1 cellular context compared by ENCODE assay signal in the genomic region with DNA sequence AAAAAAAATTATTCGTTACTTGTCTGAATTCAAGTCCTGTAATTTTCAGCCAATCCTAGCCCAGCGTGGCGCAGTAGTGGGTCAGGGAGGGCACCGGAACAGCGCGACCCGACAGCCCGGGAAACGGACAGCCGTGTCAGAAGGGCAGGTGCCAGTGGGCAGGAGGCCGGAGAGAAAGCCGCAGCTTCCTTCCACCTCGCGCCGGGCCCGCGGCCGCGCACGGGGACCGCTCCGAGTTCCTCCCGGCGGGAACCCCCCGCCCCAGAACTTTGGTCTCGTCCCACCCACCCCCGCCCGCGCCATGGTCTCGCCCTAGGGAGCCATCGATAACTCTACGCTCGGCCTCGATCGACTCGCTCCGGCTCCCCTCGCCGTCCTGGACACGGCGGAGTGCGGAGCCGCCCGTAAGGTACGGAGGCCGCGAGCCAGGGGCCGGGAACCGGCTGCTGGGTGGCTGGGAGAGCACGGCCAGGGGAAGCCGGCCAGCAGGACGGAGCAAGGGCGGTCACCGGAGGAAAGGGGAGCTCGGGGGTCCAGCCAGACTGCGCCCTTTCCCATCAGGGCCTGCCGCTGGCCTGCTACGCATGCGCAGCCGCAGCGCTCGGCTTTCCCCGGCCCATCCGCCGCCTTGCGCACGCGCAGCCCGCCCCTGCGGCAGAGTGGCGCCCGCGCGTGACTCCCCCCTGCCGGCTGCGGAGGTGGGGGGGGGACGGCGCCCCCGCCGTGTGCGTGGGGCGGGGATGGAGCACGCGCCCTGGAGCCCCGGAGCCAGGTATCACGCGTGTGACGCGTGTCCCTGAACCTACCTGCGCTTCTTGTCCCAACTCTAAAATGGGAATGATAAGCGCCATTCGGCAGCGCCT.
A peak's percentile ranks its signal among the peaks of the same experiment; 100 is the strongest.
TF ChIP-seq lines count a peak whose summit lies in the region.

MLST8 (plus strand) TSS at position 351 of the 863 bp plus-strand sequence. CDS start 632 bp downstream, outside the sequence.

TF ChIP-seq in HEK293, 187 proteins besides CTCF, POLR2A, EP300 and RAD21 (continued from another document and continues in another):
- TF ChIP-seq, protein P1, sequence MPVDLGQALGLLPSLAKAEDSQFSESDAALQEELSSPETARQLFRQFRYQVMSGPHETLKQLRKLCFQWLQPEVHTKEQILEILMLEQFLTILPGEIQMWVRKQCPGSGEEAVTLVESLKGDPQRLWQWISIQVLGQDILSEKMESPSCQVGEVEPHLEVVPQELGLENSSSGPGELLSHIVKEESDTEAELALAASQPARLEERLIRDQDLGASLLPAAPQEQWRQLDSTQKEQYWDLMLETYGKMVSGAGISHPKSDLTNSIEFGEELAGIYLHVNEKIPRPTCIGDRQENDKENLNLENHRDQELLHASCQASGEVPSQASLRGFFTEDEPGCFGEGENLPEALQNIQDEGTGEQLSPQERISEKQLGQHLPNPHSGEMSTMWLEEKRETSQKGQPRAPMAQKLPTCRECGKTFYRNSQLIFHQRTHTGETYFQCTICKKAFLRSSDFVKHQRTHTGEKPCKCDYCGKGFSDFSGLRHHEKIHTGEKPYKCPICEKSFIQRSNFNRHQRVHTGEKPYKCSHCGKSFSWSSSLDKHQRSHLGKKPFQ (tag by site-specific recombination; IDR thresholded peaks at IDR 0.05) = no peak
- TF ChIP-seq ZNF626 (tag by site-specific recombination; IDR thresholded peaks at IDR 0.05) = no peak
- TF ChIP-seq, protein P2, sequence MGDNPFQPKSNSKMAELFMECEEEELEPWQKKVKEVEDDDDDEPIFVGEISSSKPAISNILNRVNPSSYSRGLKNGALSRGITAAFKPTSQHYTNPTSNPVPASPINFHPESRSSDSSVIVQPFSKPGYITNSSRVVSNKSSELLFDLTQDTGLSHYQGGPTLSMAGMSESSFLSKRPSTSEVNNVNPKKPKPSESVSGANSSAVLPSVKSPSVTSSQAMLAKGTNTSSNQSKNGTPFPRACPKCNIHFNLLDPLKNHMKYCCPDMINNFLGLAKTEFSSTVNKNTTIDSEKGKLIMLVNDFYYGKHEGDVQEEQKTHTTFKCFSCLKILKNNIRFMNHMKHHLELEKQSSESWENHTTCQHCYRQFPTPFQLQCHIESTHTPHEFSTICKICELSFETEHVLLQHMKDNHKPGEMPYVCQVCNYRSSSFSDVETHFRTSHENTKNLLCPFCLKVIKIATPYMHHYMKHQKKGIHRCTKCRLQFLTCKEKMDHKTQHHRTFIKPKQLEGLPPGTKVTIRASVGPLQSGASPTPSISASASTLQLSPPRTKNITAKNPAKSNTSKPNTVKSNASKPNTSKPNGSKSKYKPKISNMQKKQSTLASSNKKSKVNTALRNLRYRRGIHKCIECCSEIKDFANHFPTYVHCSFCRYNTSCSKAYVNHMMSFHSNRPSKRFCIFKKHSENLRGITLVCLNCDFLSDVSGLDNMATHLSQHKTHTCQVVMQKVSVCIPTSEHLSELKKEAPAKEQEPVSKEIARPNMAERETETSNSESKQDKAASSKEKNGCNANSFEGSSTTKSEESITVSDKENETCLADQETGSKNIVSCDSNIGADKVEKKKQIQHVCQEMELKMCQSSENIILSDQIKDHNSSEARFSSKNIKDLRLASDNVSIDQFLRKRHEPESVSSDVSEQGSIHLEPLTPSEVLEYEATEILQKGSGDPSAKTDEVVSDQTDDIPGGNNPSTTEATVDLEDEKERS (tag by site-specific recombination; IDR thresholded peaks at IDR 0.05) = no peak
- no peak for TF ChIP-seq ZNF366 (tag by site-specific recombination; conservative IDR thresholded peaks at IDR 0.05)
- TF ChIP-seq MYNN (tag by site-specific recombination; IDR thresholded peaks at IDR 0.05; ENCODE audit: borderline replicate concordance) = no peak; the same call in 1 of the 2 replicates
- TF ChIP-seq ZNF623 (tag by site-specific recombination; IDR thresholded peaks at IDR 0.05) = no peak; the same call in 1 of the 2 replicates
- no peak for TF ChIP-seq ZNF146 (tag by site-specific recombination; IDR thresholded peaks at IDR 0.05)
- TF ChIP-seq, protein P3, sequence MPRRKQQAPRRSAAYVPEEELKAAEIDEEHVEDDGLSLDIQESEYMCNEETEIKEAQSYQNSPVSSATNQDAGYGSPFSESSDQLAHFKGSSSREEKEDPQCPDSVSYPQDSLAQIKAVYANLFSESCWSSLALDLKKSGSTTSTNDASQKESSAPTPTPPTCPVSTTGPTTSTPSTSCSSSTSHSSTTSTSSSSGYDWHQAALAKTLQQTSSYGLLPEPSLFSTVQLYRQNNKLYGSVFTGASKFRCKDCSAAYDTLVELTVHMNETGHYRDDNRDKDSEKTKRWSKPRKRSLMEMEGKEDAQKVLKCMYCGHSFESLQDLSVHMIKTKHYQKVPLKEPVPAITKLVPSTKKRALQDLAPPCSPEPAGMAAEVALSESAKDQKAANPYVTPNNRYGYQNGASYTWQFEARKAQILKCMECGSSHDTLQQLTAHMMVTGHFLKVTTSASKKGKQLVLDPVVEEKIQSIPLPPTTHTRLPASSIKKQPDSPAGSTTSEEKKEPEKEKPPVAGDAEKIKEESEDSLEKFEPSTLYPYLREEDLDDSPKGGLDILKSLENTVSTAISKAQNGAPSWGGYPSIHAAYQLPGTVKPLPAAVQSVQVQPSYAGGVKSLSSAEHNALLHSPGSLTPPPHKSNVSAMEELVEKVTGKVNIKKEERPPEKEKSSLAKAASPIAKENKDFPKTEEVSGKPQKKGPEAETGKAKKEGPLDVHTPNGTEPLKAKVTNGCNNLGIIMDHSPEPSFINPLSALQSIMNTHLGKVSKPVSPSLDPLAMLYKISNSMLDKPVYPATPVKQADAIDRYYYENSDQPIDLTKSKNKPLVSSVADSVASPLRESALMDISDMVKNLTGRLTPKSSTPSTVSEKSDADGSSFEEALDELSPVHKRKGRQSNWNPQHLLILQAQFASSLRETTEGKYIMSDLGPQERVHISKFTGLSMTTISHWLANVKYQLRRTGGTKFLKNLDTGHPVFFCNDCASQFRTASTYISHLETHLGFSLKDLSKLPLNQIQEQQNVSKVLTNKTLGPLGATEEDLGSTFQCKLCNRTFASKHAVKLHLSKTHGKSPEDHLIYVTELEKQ (tag by site-specific recombination; IDR thresholded peaks at IDR 0.05; ENCODE audit: borderline replicate concordance) = no peak
- TF ChIP-seq ZBTB8A (tag by site-specific recombination; IDR thresholded peaks at IDR 0.05) = 0 out of 2 replicates have a peak, but pooled peaks have one; percentile 27
- 0 out of 2 replicates have a peak, but pooled peaks have one; percentile 50 for TF ChIP-seq ZSCAN23 (tag by site-specific recombination; IDR thresholded peaks at IDR 0.05)
- TF ChIP-seq WT1 (tag by site-specific recombination; IDR thresholded peaks at IDR 0.05) = no peak
- no peak for TF ChIP-seq ZNF37A (tag by site-specific recombination; IDR thresholded peaks at IDR 0.05)
- peak; percentile 83 for TF ChIP-seq ZBTB26 (tag by site-specific recombination; optimal IDR thresholded peaks at IDR 0.05)
- TF ChIP-seq ZNF311 (tag by site-specific recombination; IDR thresholded peaks at IDR 0.05; ENCODE audit: borderline replicate concordance) = no peak
- peak; percentile 36; the same call in 1 of the 2 replicates for TF ChIP-seq SP2 (tag by site-specific recombination; IDR thresholded peaks at IDR 0.05)
- no peak for TF ChIP-seq PRDM6 (tag by site-specific recombination; IDR thresholded peaks at IDR 0.05)
- no peak for TF ChIP-seq ZNF707 (tag by site-specific recombination; IDR thresholded peaks at IDR 0.05)
- no peak for TF ChIP-seq ZNF174 (tag by site-specific recombination; IDR thresholded peaks at IDR 0.05)
- TF ChIP-seq ZNF391 (tag by site-specific recombination; IDR thresholded peaks at IDR 0.05; ENCODE audit: borderline replicate concordance, low read depth) = peak; percentile 27; the same call in 1 of the 2 replicates
- no peak for TF ChIP-seq ZNF664 (tag by site-specific recombination; IDR thresholded peaks at IDR 0.05)
- TF ChIP-seq ZSCAN30 (tag by site-specific recombination; IDR thresholded peaks at IDR 0.05) = peak; percentile 60; the same call in 1 of the 2 replicates
- TF ChIP-seq, protein P4, sequence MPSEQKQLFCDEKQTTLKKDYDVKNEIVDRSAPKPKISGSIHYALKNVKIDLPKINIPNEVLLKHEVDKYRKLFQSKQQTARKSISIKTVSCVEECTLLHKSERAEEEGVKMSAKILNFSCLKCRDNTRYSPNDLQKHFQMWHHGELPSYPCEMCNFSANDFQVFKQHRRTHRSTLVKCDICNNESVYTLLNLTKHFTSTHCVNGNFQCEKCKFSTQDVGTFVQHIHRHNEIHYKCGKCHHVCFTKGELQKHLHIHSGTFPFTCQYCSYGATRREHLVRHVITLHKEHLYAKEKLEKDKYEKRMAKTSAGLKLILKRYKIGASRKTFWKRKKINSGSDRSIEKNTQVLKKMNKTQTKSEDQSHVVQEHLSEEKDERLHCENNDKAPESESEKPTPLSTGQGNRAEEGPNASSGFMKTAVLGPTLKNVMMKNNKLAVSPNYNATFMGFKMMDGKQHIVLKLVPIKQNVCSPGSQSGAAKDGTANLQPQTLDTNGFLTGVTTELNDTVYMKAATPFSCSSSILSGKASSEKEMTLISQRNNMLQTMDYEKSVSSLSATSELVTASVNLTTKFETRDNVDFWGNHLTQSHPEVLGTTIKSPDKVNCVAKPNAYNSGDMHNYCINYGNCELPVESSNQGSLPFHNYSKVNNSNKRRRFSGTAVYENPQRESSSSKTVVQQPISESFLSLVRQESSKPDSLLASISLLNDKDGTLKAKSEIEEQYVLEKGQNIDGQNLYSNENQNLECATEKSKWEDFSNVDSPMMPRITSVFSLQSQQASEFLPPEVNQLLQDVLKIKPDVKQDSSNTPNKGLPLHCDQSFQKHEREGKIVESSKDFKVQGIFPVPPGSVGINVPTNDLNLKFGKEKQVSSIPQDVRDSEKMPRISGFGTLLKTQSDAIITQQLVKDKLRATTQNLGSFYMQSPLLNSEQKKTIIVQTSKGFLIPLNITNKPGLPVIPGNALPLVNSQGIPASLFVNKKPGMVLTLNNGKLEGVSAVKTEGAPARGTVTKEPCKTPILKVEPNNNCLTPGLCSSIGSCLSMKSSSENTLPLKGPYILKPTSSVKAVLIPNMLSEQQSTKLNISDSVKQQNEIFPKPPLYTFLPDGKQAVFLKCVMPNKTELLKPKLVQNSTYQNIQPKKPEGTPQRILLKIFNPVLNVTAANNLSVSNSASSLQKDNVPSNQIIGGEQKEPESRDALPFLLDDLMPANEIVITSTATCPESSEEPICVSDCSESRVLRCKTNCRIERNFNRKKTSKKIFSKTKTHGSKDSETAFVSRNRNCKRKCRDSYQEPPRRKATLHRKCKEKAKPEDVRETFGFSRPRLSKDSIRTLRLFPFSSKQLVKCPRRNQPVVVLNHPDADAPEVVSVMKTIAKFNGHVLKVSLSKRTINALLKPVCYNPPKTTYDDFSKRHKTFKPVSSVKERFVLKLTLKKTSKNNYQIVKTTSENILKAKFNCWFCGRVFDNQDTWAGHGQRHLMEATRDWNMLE (tag by site-specific recombination; conservative IDR thresholded peaks at IDR 0.05; ENCODE audit: low read depth) = peak; percentile 47; the same call in 1 of the 2 replicates
- TF ChIP-seq ZNF76 (tag by site-specific recombination; IDR thresholded peaks at IDR 0.05; ENCODE audit: borderline replicate concordance, low read depth) = peak; percentile 85
- no peak for TF ChIP-seq ZNF112 (tag by site-specific recombination; IDR thresholded peaks at IDR 0.05)
- peak; percentile 12; the same call in 1 of the 2 replicates for TF ChIP-seq OSR2 (tag by site-specific recombination; IDR thresholded peaks at IDR 0.05)
- TF ChIP-seq ZNF350 (tag by site-specific recombination; IDR thresholded peaks at IDR 0.05) = no peak
- no peak for TF ChIP-seq GFI1B (tag by site-specific recombination; IDR thresholded peaks at IDR 0.05)
- no peak for TF ChIP-seq ZNF530 (tag by site-specific recombination; IDR thresholded peaks at IDR 0.05; ENCODE audit: low read depth)
- TF ChIP-seq ZNF843 (tag by site-specific recombination; IDR thresholded peaks at IDR 0.05) = peak; percentile 14; the same call in 1 of the 2 replicates
- peak; percentile 74 for TF ChIP-seq INSM2 (tag by site-specific recombination; IDR thresholded peaks at IDR 0.05)
- no peak for TF ChIP-seq ZNF169 (tag by site-specific recombination; IDR thresholded peaks at IDR 0.05)
- peak; percentile 77 for TF ChIP-seq EGR2 (tag by site-specific recombination; IDR thresholded peaks at IDR 0.05; ENCODE audit: low read depth)
